25 cellular contexts compared by ENCODE assay signal in the genomic region with DNA sequence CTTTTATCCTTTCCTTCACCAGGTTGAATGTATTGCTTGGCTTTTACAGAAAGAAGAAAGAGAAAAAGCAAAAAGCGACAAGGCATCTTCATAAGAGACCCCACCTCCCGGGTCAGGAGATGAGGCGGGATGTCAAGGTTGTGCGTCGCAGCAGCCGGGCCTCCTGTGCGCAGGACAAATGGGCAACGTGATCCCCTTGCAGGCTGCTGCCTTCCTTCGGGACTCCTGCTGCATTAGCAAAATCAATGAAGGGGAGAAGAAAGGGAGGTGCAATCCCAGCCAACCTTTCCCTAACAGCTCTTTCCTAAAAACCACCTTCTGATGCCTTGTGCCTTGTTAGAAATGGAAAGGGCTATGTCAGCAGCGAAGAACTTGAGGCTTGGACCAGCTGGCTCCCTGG. TPM values are rescaled to one million over a fixed set of nuclear protein-coding genes. Genes with fewer than 3 reads are reported as not detected.
DNase-seq lines count a peak whose midpoint lies in the region; FAIRE-seq and TF ChIP-seq lines count a peak whose summit lies in the region.
"Had no signal": no experiment of that assay in that cellular context is flagged by ENCODE, and none has a peak within 500 bp of the region (broad histone marks: within the 10 kb centered on the region; RNA-seq: fewer than 3 reads in every experiment).

No MANE protein-coding gene starts in this region.

- TF ChIP-seq CTCF in astrocyte (IDR thresholded peaks at IDR 0.05; ENCODE audit: insufficient read depth, low read depth, low read length) (no peak), neural progenitor cell (IDR thresholded peaks at IDR 0.05) (no peak)

- DNase-seq in NCI-H2081 (lab: John Stamatoyannopoulos, UW) (peak; percentile 13 to 73), NCI-H2081 treated with DMSO at 0.1 percent for 48 hours (lab: John Stamatoyannopoulos, UW) (no peak), NCI-H2029 (lab: John Stamatoyannopoulos, UW) (peak; percentile 63), astrocyte (ENCODE audit: low read depth) (no peak), neural progenitor cell (ENCODE audit: low spot score) (peak; percentile 30), ACHN (no peak)
- no peak for DNase-seq in activated T-cell treated with anti-CD3 and anti-CD28 coated beads, Interleukin-2, amount 50 U/mL, for 1 hour
- DNase-seq in activated CD4-positive, CD25-positive, alpha-beta regulatory T cell treated with anti-CD3 and anti-CD28 coated beads, Interleukin-2, amount 50 U/mL, for 72 hours: no peak
- DNase-seq: activated CD4-positive, alpha-beta T cell treated with anti-CD3 and anti-CD28 coated beads, Interleukin-2, amount 50 U/mL, for 48 hours; activated CD4-positive, CD25-positive, alpha-beta regulatory T cell; activated naive CD8-positive, alpha-beta T cell treated with anti-CD3 and anti-CD28 coated beads for 36 hours; central memory CD4-positive, alpha-beta T cell; KG1; mesenchymal stem cell; MM.1S; NCI-H2227 treated with DMSO at 0.1 percent for 48 hours; ovary; retina; stimulated activated CD4-positive, alpha-beta T cell treated with anti-CD3 and anti-CD28 coated beads, Interleukin-2, amount 100 ng/mL, for 48 hours; T1000 had no signal

- H3K4me3 Mint-ChIP-seq in astrocyte (ENCODE audit: unreplicated experiment): no peak overlapping the region
- peak overlapping the region; percentile 38 for H3K4me3 Mint-ChIP-seq in neural progenitor cell
- H3K4me3 Mint-ChIP-seq: activated naive CD8-positive, alpha-beta T cell treated with anti-CD3 and anti-CD28 coated beads for 36 hours; stimulated activated effector memory CD8-positive, alpha-beta T cell treated with anti-CD3 and anti-CD28 coated beads, Interleukin-12 subunit alpha, Interleukin-12 subunit beta, amount 100 ng/mL, for 72 hours had no signal

- H3K4me1 ChIP-seq in astrocyte (ENCODE audit: insufficient read depth, low read length) (peaks cover 4% of the 10 kb centered on the region), neural progenitor cell (peaks cover 37% of the 10 kb centered on the region)
- H3K4me1 ChIP-seq: BE2C had no signal

- no peak overlapping the region for H2AFZ ChIP-seq in astrocyte (ENCODE audit: low read depth, low read length)
- H2AFZ ChIP-seq in neural progenitor cell (replicated peaks): no peak overlapping the region

- in situ Hi-C loops in ACHN (cut with HindIII; ENCODE audit: low pct_ligation_motif_present, low pct_unique_long_range_greater_than_20kb, low sequenced_read_pairs): no loop called here

- peaks cover 12% of the 10 kb centered on the region for H3K27me3 Mint-ChIP-seq in astrocyte (ENCODE audit: low read depth, unreplicated experiment)
- H3K27me3 Mint-ChIP-seq in neural progenitor cell (ENCODE audit: insufficient read depth, low read depth): peaks cover 4% of the 10 kb centered on the region
- H3K27me3 Mint-ChIP-seq: activated naive CD8-positive, alpha-beta T cell treated with anti-CD3 and anti-CD28 coated beads for 36 hours had no signal

- no peaks in the 10 kb centered on the region for H4K20me1 ChIP-seq in astrocyte (ENCODE audit: insufficient read depth, low read length)
- H4K20me1 ChIP-seq in neural progenitor cell (ENCODE audit: low read depth): no peaks in the 10 kb centered on the region

- H3K36me3 ChIP-seq in astrocyte (ENCODE audit: insufficient read depth, low read length) (no peaks in the 10 kb centered on the region), neural progenitor cell (no peaks in the 10 kb centered on the region)
- H3K36me3 ChIP-seq: BE2C, ovary had no signal

- peaks cover 4% of the 10 kb centered on the region for H3K9me3 Mint-ChIP-seq in astrocyte (ENCODE audit: unreplicated experiment)
- no peaks in the 10 kb centered on the region for H3K9me3 Mint-ChIP-seq in neural progenitor cell
- H3K9me3 Mint-ChIP-seq: activated naive CD8-positive, alpha-beta T cell treated with anti-CD3 and anti-CD28 coated beads for 36 hours; stimulated activated effector memory CD8-positive, alpha-beta T cell treated with anti-CD3 and anti-CD28 coated beads, Interleukin-12 subunit alpha, Interleukin-12 subunit beta, amount 100 ng/mL, for 72 hours had no signal

- H3K27ac ChIP-seq in astrocyte (ENCODE audit: low read depth, low read length) (no peak overlapping the region), neural progenitor cell (no peak overlapping the region)
- H3K27ac ChIP-seq: A549, ovary had no signal

- no peak overlapping the region for H3K9ac ChIP-seq in astrocyte (ENCODE audit: low read length)
- H3K9ac ChIP-seq in neural progenitor cell: no peak overlapping the region

- no peaks in the 10 kb centered on the region for H3K9me3 ChIP-seq in astrocyte (ENCODE audit: insufficient read depth, low read depth, low read length)
- no peaks in the 10 kb centered on the region for H3K9me3 ChIP-seq in neural progenitor cell (ENCODE audit: low read depth)
- H3K9me3 ChIP-seq: A549, BE2C, ovary had no signal

- H3K4me3 ChIP-seq in astrocyte (ENCODE audit: insufficient read depth, low read depth, low read length) (no peak overlapping the region), neural progenitor cell (no peak overlapping the region)
- H3K4me3 ChIP-seq: A549, dorsolateral prefrontal cortex, ovary had no signal

- H3K36me3 Mint-ChIP-seq in astrocyte (ENCODE audit: low read depth, unreplicated experiment) (peaks cover 2% of the 10 kb centered on the region), neural progenitor cell (no peaks in the 10 kb centered on the region)
- H3K36me3 Mint-ChIP-seq: activated naive CD8-positive, alpha-beta T cell treated with anti-CD3 and anti-CD28 coated beads for 36 hours; stimulated activated effector memory CD8-positive, alpha-beta T cell treated with anti-CD3 and anti-CD28 coated beads, Interleukin-12 subunit alpha, Interleukin-12 subunit beta, amount 100 ng/mL, for 72 hours had no signal

- H3K27me3 ChIP-seq in astrocyte (ENCODE audit: insufficient read depth, low read length): peaks cover 14% of the 10 kb centered on the region
- H3K27me3 ChIP-seq in neural progenitor cell: no peaks in the 10 kb centered on the region
- H3K27me3 ChIP-seq: BE2C, dorsolateral prefrontal cortex, ovary had no signal

- FAIRE-seq in astrocyte (lab: Jason Lieb, UNC): no peak
- FAIRE-seq: A549 had no signal

- peak overlapping the region; percentile 12 for H3K27ac Mint-ChIP-seq in astrocyte (ENCODE audit: unreplicated experiment)
- no peak overlapping the region for H3K27ac Mint-ChIP-seq in neural progenitor cell
- H3K27ac Mint-ChIP-seq: activated naive CD8-positive, alpha-beta T cell treated with anti-CD3 and anti-CD28 coated beads for 36 hours had no signal

- no peaks in the 10 kb centered on the region for H3K79me2 ChIP-seq in astrocyte (ENCODE audit: insufficient read depth, low read length)
- H3K79me2 ChIP-seq in neural progenitor cell (ENCODE audit: low read depth): no peaks in the 10 kb centered on the region

- H3K4me2 ChIP-seq in astrocyte (ENCODE audit: low read length): no peak overlapping the region
- H3K4me2 ChIP-seq in neural progenitor cell: peak overlapping the region; percentile 23
- H3K4me2 ChIP-seq: A549 had no signal

- H3K4me1 Mint-ChIP-seq in astrocyte (ENCODE audit: low read depth, unreplicated experiment): peaks cover 29% of the 10 kb centered on the region
- peaks cover 35% of the 10 kb centered on the region for H3K4me1 Mint-ChIP-seq in neural progenitor cell
- H3K4me1 Mint-ChIP-seq: stimulated activated effector memory CD8-positive, alpha-beta T cell treated with anti-CD3 and anti-CD28 coated beads, Interleukin-12 subunit alpha, Interleukin-12 subunit beta, amount 100 ng/mL, for 72 hours had no signal

- H3F3A ChIP-seq in neural progenitor cell (ENCODE audit: low read depth): no peaks in the 10 kb centered on the region

RNA-seq across cellular contexts. Expression of gene GALNT18, which starts 43.3 kb away (rescaled TPM):
- total RNA-seq in astrocyte (6.5 and 7.0 TPM in 2 replicates), neural progenitor cell (ENCODE audit: low replicate concordance) (2.4 and 4.0 TPM in 2 replicates)
- total RNA-seq: OCI-LY7 had no signal

Comparison
In these comparisons a context has a peak if more than half of its experiments do, and no peak if none do; other contexts are left out.
1. DNase-seq: peak in NCI-H2081 (2 of 2), NCI-H2029 (single experiment) and neural progenitor cell (single experiment); none in NCI-H2081 treated with DMSO at 0.1 percent for 48 hours (single experiment), astrocyte (single experiment), activated T-cell treated with anti-CD3 and anti-CD28 coated beads, Interleukin-2, amount 50 U/mL, for 1 hour (single experiment), activated CD4-positive, CD25-positive, alpha-beta regulatory T cell treated with anti-CD3 and anti-CD28 coated beads, Interleukin-2, amount 50 U/mL, for 72 hours (single experiment) and ACHN (single experiment).